ENCODE assay signal across 12 cellular contexts in the genomic region with DNA sequence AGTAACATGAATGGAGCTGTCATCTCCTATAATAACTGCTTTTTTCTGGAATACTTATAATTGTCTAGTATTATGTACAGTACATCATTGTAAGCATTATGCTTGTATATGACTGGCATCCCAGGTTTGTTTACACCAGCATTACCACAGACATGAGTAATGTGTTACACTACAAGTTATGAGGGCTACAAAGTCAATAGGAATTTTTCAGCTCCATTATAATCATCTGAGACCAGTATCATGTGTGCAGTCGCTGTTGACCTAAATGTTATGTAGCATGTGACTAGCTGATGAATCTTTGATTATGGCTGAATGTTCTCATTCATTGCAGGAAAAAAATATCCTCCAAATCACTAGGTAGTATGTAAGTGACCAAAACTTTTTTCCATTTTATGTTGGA. TPM values are rescaled to one million over a fixed set of nuclear protein-coding genes. Genes with fewer than 3 reads are reported as not detected.
A peak's percentile ranks its signal among the peaks of the same experiment; 100 is the strongest.
DNase-seq lines count a peak whose midpoint lies in the region; ATAC-seq and TF ChIP-seq lines count a peak whose summit lies in the region.
"Had no signal": no experiment of that assay in that cellular context is flagged by ENCODE, and none has a peak within 500 bp of the region (broad histone marks: within the 10 kb centered on the region; RNA-seq: fewer than 3 reads in every experiment).

No MANE protein-coding gene starts in this region.

- H3K36me3 ChIP-seq in sigmoid colon, result peaks cover 0 to 10% (median 4%) of the 10 kb centered on the region in 4 donors
- H3K36me3 ChIP-seq: upper lobe of right lung had no signal

- H3K36me3 Mint-ChIP-seq in activated T-helper 17 cell treated with anti-CD3 and anti-CD28 coated beads, Interleukin-2, amount 50 U/mL, for 72 hours (ENCODE audit: low read depth), result peaks cover 19% of the 10 kb centered on the region
- peaks cover 0 to 2% (median 0%) of the 10 kb centered on the region in 3 donors for H3K36me3 Mint-ChIP-seq in immature natural killer cell

- H3K4me3 ChIP-seq in AG10803 (ENCODE audit: low read length) (no peak overlapping the region), sigmoid colon (no peak overlapping the region)
- H3K4me3 ChIP-seq: upper lobe of right lung had no signal

- peaks cover 28% of the 10 kb centered on the region for H3K4me1 Mint-ChIP-seq in activated T-helper 17 cell treated with anti-CD3 and anti-CD28 coated beads, Interleukin-2, amount 50 U/mL, for 72 hours
- peaks cover 36 to 52% of the 10 kb centered on the region in 2 donors for H3K4me1 Mint-ChIP-seq in immature natural killer cell

- no peaks in the 10 kb centered on the region for H3K9me3 ChIP-seq in sigmoid colon
- H3K9me3 ChIP-seq: neutrophil, upper lobe of right lung had no signal

- no peaks in the 10 kb centered on the region for H3K27me3 ChIP-seq in sigmoid colon
- H3K27me3 ChIP-seq: neutrophil, upper lobe of right lung had no signal

- TF ChIP-seq CTCF in AG10803 (conservative IDR thresholded peaks at IDR 0.05; ENCODE audit: low read length) (no peak), sigmoid colon (IDR thresholded peaks at IDR 0.05) (no peak)

- H3K4me1 ChIP-seq in sigmoid colon, result peaks cover 0 to 46% (median 31%) of the 10 kb centered on the region in 4 donors

- 87 to 98% methylated on average over 1 of the region's 1 CpG for WGBS in sigmoid colon, 2 donors

- H3K27ac ChIP-seq in sigmoid colon, result no peak overlapping the region
- H3K27ac ChIP-seq: neutrophil, upper lobe of right lung had no signal

- H3K4me3 Mint-ChIP-seq in activated T-helper 17 cell treated with anti-CD3 and anti-CD28 coated beads, Interleukin-2, amount 50 U/mL, for 72 hours, result peak overlapping the region; percentile 61
- peak overlapping the region in 4 of 5 donors; percentile 26 to 66 (median 44) for H3K4me3 Mint-ChIP-seq in immature natural killer cell
- H3K4me3 Mint-ChIP-seq: dendritic cell treated with granulocyte-macrophage colony-stimulating factor and Interleukin-4, amounts not matched to agents 40 ng/mL and 50 ng/mL, for 4 days had no signal

- no peak for TF ChIP-seq POLR2A in sigmoid colon (IDR thresholded peaks at IDR 0.05)

- no peak for ATAC-seq in activated T-helper 17 cell treated with anti-CD3 and anti-CD28 coated beads, Interleukin-2, amount 50 U/mL, for 72 hours (replicated peaks)
- no peak for ATAC-seq in HG03439 (IDR thresholded peaks at IDR 0.05; ENCODE audit: unreplicated experiment)
- ATAC-seq: upper lobe of right lung had no signal

- intact Hi-C loops in sigmoid colon (cut with DNase I), result loop anchor here (5.0 to 10.0 kb wide), 4 partner anchors 549 to 921 kb away; no protein-coding TSS in a partner anchor

- H3K9me3 Mint-ChIP-seq in activated T-helper 17 cell treated with anti-CD3 and anti-CD28 coated beads, Interleukin-2, amount 50 U/mL, for 72 hours, result no peaks in the 10 kb centered on the region
- H3K9me3 Mint-ChIP-seq in immature natural killer cell, result no peaks in the 10 kb centered on the region
- H3K9me3 Mint-ChIP-seq: dendritic cell treated with granulocyte-macrophage colony-stimulating factor and Interleukin-4, amounts not matched to agents 40 ng/mL and 50 ng/mL, for 4 days had no signal

- no peaks in the 10 kb centered on the region for H3K27me3 Mint-ChIP-seq in activated T-helper 17 cell treated with anti-CD3 and anti-CD28 coated beads, Interleukin-2, amount 50 U/mL, for 72 hours
- peaks cover 0 to 7% (median 4%) of the 10 kb centered on the region in 3 donors for H3K27me3 Mint-ChIP-seq in immature natural killer cell (ENCODE audit: low read depth in 3 of 3)
- H3K27me3 Mint-ChIP-seq: dendritic cell treated with granulocyte-macrophage colony-stimulating factor and Interleukin-4, amounts not matched to agents 40 ng/mL and 50 ng/mL, for 4 days had no signal

- no peak for TF ChIP-seq EP300 in sigmoid colon (IDR thresholded peaks at IDR 0.05)

- peak; percentile 42 for DNase-seq in AG10803 (ENCODE audit: low read depth)
- peak; percentile 96 for DNase-seq in HCEC 1CT
- no peak for DNase-seq in immature natural killer cell
- DNase-seq in sigmoid colon, result no peak
- no peak for DNase-seq in stimulated activated CD4-positive, alpha-beta T cell treated with anti-CD3 and anti-CD28 coated beads, Interleukin-12 subunit alpha, Interleukin-12 subunit beta, amount 100 ng/mL, for 4 hours
- no peak for DNase-seq in dermis blood vessel endothelial cell
- DNase-seq: NCI-H2081, upper lobe of right lung had no signal

- H3K27ac Mint-ChIP-seq in activated T-helper 17 cell treated with anti-CD3 and anti-CD28 coated beads, Interleukin-2, amount 50 U/mL, for 72 hours, result peak overlapping the region; percentile 43
- peak overlapping the region in 4 of 6 donors; percentile 24 to 74 (median 38) for H3K27ac Mint-ChIP-seq in immature natural killer cell
- H3K27ac Mint-ChIP-seq: dendritic cell treated with granulocyte-macrophage colony-stimulating factor and Interleukin-4, amounts not matched to agents 40 ng/mL and 50 ng/mL, for 4 days had no signal

RNA-seq across cellular contexts. Expression of a gene that starts 2.2 kb away (rescaled TPM):
- 10 to 100 TPM; 34.9 to 43.5 TPM for total RNA-seq in activated T-helper 17 cell treated with anti-CD3 and anti-CD28 coated beads, Interleukin-2, amount 50 U/mL, for 72 hours
- 1 to 10 TPM; 6.9 to 8.7 (median 8.1) TPM for polyA plus RNA-seq in immature natural killer cell
- 10 to 100 TPM; 20.2 to 44.9 (median 29.6) TPM for total RNA-seq in sigmoid colon
- 10 to 100 TPM; 22.8 to 37.9 (median 27.6) TPM for polyA plus RNA-seq in sigmoid colon
- 20.7 and 26.4 TPM in 2 replicates for total RNA-seq in dermis blood vessel endothelial cell

Comparison
In these comparisons a context has a peak if more than half of its experiments do, and no peak if none do; other contexts are left out.
1. DNase-seq: peak in AG10803 (single experiment) and HCEC 1CT (single experiment); none in immature natural killer cell (0 of 3), sigmoid colon (single experiment), stimulated activated CD4-positive, alpha-beta T cell treated with anti-CD3 and anti-CD28 coated beads, Interleukin-12 subunit alpha, Interleukin-12 subunit beta, amount 100 ng/mL, for 4 hours (single experiment) and dermis blood vessel endothelial cell (single experiment).